7 cellular contexts compared by ENCODE assay signal in the genomic region with DNA sequence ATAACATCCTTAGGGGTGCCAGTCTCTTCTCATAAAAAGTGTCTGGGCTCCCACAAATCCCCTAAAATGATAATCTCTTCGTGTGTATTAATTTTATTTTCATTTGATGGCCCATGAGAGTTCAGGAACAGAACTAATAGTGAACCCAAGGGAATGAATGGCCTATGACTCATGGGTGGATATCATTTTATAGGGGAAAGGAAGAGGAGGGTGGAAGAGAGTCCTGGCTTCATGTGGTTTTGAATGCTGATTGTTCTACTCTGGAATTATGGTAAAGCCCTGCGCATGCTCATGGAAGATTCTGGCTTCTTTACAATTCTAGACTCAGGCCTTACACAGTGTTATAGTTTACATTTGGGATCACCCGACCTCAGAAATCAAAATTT. TPM values are rescaled to one million over a fixed set of nuclear protein-coding genes. Genes with fewer than 3 reads are reported as not detected.
DNase-seq lines count a peak whose midpoint lies in the region.

No MANE protein-coding gene starts in this region.

- H3K4me3 Mint-ChIP-seq in activated naive CD8-positive, alpha-beta T cell: peak overlapping the region; percentile 68
- no peak overlapping the region for H3K4me3 Mint-ChIP-seq in activated CD4-positive, alpha-beta memory T cell treated with anti-CD3 and anti-CD28 coated beads for 36 hours

- no peaks in the 10 kb centered on the region for H3K27me3 Mint-ChIP-seq in activated naive CD8-positive, alpha-beta T cell
- H3K27me3 Mint-ChIP-seq in activated CD4-positive, alpha-beta memory T cell treated with anti-CD3 and anti-CD28 coated beads for 36 hours: no peaks in the 10 kb centered on the region

- H3K9ac ChIP-seq in iPS-18a (ENCODE audit: low read length): peak overlapping the region; percentile 21
- H3K9ac ChIP-seq in stomach smooth muscle (ENCODE audit: low read length in 2 of 2): peak overlapping the region; percentile 64 to 65

- POLR2A ChIA-PET in activated CD4-positive, alpha-beta memory T cell treated with anti-CD3 and anti-CD28 coated beads for 36 hours (lab: Charles Lee): no interaction called here

- intact Hi-C loops in activated CD4-positive, alpha-beta memory T cell treated with anti-CD3 and anti-CD28 coated beads for 36 hours (cut with micrococcal nuclease): loop anchor here (2.0 kb wide), 1 partner anchor 15 kb away; no protein-coding TSS in a partner anchor

- H3K4me1 Mint-ChIP-seq in activated naive CD8-positive, alpha-beta T cell (ENCODE audit: low read depth): peaks cover 90% of the 10 kb centered on the region
- H3K4me1 Mint-ChIP-seq in activated CD4-positive, alpha-beta memory T cell treated with anti-CD3 and anti-CD28 coated beads for 36 hours (ENCODE audit: low read depth): peaks cover 71% of the 10 kb centered on the region

- no peaks in the 10 kb centered on the region for H3K9me3 Mint-ChIP-seq in activated naive CD8-positive, alpha-beta T cell (ENCODE audit: low read depth)
- no peaks in the 10 kb centered on the region for H3K9me3 Mint-ChIP-seq in activated CD4-positive, alpha-beta memory T cell treated with anti-CD3 and anti-CD28 coated beads for 36 hours

- peak overlapping the region; percentile 51 for H3K27ac ChIP-seq in iPS-18a (ENCODE audit: low read length)
- peak overlapping the region; percentile 76 for H3K27ac ChIP-seq in stomach smooth muscle (ENCODE audit: low read length)

- H3K27me3 ChIP-seq in iPS-18a (ENCODE audit: control insufficient read depth, insufficient read depth, low read length) (no peaks in the 10 kb centered on the region), stomach smooth muscle (ENCODE audit: control insufficient read depth in 1 of 2, insufficient read depth in 2 of 2, low read length in 2 of 2) (no peaks in the 10 kb centered on the region)

- H3K36me3 Mint-ChIP-seq in activated naive CD8-positive, alpha-beta T cell: peaks cover 5% of the 10 kb centered on the region
- peaks cover 3% of the 10 kb centered on the region for H3K36me3 Mint-ChIP-seq in activated CD4-positive, alpha-beta memory T cell treated with anti-CD3 and anti-CD28 coated beads for 36 hours

- peak overlapping the region; percentile 58 for H3K27ac Mint-ChIP-seq in activated naive CD8-positive, alpha-beta T cell
- no peak overlapping the region for H3K27ac Mint-ChIP-seq in activated CD4-positive, alpha-beta memory T cell treated with anti-CD3 and anti-CD28 coated beads for 36 hours

- peak; percentile 89 for DNase-seq in HS-27A (ENCODE audit: low read depth)
- no peak for DNase-seq in DMS79 treated with DMSO at 0.1 percent for 48 hours (lab: John Stamatoyannopoulos, UW)
- DNase-seq in activated CD4-positive, alpha-beta memory T cell treated with anti-CD3 and anti-CD28 coated beads for 36 hours: no peak
- DNase-seq in activated naive CD4-positive, alpha-beta T cell (lab: John Stamatoyannopoulos, UW): no peak

- H3K4me3 ChIP-seq in iPS-18a (ENCODE audit: low read length) (peak overlapping the region; percentile 39), stomach smooth muscle (ENCODE audit: low read length in 2 of 2) (peak overlapping the region; percentile 66 to 67)

- H3K9me3 ChIP-seq in iPS-18a (ENCODE audit: control insufficient read depth, low read depth, low read length) (no peaks in the 10 kb centered on the region), stomach smooth muscle (ENCODE audit: control insufficient read depth in 2 of 2, low read length in 2 of 2) (no peaks in the 10 kb centered on the region)

- H3K4me1 ChIP-seq in iPS-18a (ENCODE audit: control insufficient read depth, low read depth, low read length) (peaks cover 26% of the 10 kb centered on the region), stomach smooth muscle (ENCODE audit: control insufficient read depth, insufficient read depth, low read length) (peaks cover 20% of the 10 kb centered on the region)

- H3K36me3 ChIP-seq in iPS-18a (ENCODE audit: control insufficient read depth, low read depth, low read length) (no peaks in the 10 kb centered on the region), stomach smooth muscle (ENCODE audit: control insufficient read depth in 2 of 2, insufficient read depth in 2 of 2, low read length in 2 of 2) (no peaks in the 10 kb centered on the region)

- CTCF ChIA-PET in activated CD4-positive, alpha-beta memory T cell treated with anti-CD3 and anti-CD28 coated beads for 36 hours (lab: Charles Lee): interaction anchor here (0.6 to 3.4 kb wide), 5 partner anchors 10 to 211 kb away, joined by 3 to 10 read pairs (median 4); a partner anchor contains a TSS

RNA-seq across cellular contexts. Expression of a gene that starts 35.3 kb away (rescaled TPM):
- 10 to 100 TPM; 24.2 TPM for total RNA-seq in activated CD4-positive, alpha-beta memory T cell treated with anti-CD3 and anti-CD28 coated beads for 36 hours
